ENCODE assay signal across 20 cellular contexts in the genomic region with DNA sequence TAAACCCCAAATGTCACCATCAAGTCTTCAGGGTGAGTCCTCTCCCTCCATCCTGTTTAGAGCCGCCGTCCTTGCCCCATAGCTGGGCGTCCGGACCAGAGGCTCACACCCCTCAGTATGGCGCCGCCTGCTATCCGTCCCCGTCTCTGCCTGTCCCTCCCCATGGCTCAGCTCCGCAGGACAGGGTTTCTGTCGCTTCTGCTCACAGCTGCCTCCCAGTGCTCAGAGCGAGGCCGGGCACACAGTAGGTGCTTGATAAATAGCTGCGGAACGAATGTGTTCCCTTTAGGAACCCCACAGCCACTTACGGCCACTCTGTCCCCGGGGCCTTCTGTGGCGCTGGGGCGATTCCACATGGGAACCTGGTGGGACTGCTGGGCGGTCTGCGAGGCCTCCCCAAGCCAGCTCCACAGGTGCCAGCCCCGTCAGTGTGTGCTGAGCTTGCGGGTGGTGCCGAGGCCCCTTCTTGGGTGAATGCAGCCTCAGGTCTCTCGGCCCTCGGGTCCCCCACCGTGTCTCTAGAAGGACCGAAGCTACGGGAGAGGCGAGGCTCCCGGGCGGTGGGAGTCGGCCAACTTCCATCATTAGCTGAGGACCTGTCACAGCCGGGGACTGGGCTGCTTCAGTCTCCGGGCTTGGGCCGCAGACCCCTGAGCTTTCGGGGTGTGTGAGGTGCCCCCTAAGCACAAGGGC.
"Had no signal": no experiment of that assay in that cellular context is flagged by ENCODE, and none has a peak within 500 bp of the region (broad histone marks: within the 10 kb centered on the region; RNA-seq: fewer than 3 reads in every experiment).

No MANE protein-coding gene starts in this region.

- H3K27ac Mint-ChIP-seq: stimulated activated memory B cell treated with anti-CD40 and anti-IgM and Interleukin-4, amounts not matched to agents 10 μg/mL and 1 μg/mL and 100 μg/mL, for 72 hours had no signal

- H2AFZ ChIP-seq: parathyroid adenoma had no signal

- FAIRE-seq: frontal cortex, islet of Langerhans had no signal

- ATAC-seq: heart left ventricle; left lobe of liver; mucosa of descending colon; naive thymus-derived CD8-positive, alpha-beta T cell; right lobe of liver; stimulated activated memory B cell treated with anti-CD40 and anti-IgM and Interleukin-4, amounts not matched to agents 10 μg/mL and 1 μg/mL and 100 μg/mL, for 72 hours; stimulated activated naive CD8-positive, alpha-beta T cell treated with anti-CD3 and anti-CD28 coated beads, Interleukin-15, amount 100 ng/mL, for 72 hours had no signal

- H3K27me3 ChIP-seq: testis had no signal

- H3K79me2 ChIP-seq: parathyroid adenoma had no signal

- H3K4me1 Mint-ChIP-seq: neural crest cell had no signal

- H3K9ac ChIP-seq: parathyroid adenoma had no signal

- H3K36me3 Mint-ChIP-seq: naive thymus-derived CD8-positive, alpha-beta T cell; stimulated activated memory B cell treated with anti-CD40 and anti-IgM and Interleukin-4, amounts not matched to agents 10 μg/mL and 1 μg/mL and 100 μg/mL, for 72 hours had no signal

- H3K27ac ChIP-seq: dorsolateral prefrontal cortex, heart left ventricle, parathyroid adenoma, prostate gland, right lobe of liver, testis, tibial nerve had no signal

- H3K9me3 Mint-ChIP-seq: naive thymus-derived CD8-positive, alpha-beta T cell; neural crest cell; stimulated activated naive CD8-positive, alpha-beta T cell treated with anti-CD3 and anti-CD28 coated beads, Interleukin-15, amount 100 ng/mL, for 72 hours had no signal

- H3K4me3 Mint-ChIP-seq: neural crest cell; stimulated activated memory B cell treated with anti-CD40 and anti-IgM and Interleukin-4, amounts not matched to agents 10 μg/mL and 1 μg/mL and 100 μg/mL, for 72 hours; stimulated activated naive CD8-positive, alpha-beta T cell treated with anti-CD3 and anti-CD28 coated beads, Interleukin-15, amount 100 ng/mL, for 72 hours had no signal

- H3K4me3 ChIP-seq: dorsolateral prefrontal cortex, heart left ventricle, mucosa of descending colon, prostate gland, right lobe of liver, testis, tibial nerve had no signal

- H3K4me1 ChIP-seq: right lobe of liver had no signal

- H3K9me3 ChIP-seq: mucosa of descending colon, prostate gland, right lobe of liver, testis had no signal

- H3K36me3 ChIP-seq: heart left ventricle, prostate gland, right lobe of liver, tibial nerve had no signal

- DNase-seq: cortex of kidney; dorsolateral prefrontal cortex; effector CD8-positive, alpha-beta T cell; heart left ventricle; hippocampal formation; mucosa of descending colon; naive thymus-derived CD8-positive, alpha-beta T cell; occipital lobe; stimulated activated CD4-positive, alpha-beta T cell treated with anti-CD3 and anti-CD28 coated beads, Interleukin-4, amount 100 ng/mL, for 24 hours; stimulated activated naive CD8-positive, alpha-beta T cell treated with anti-CD3 and anti-CD28 coated beads, Interleukin-15, amount 100 ng/mL, for 72 hours; testis had no signal
